ENCODE assay signal across 10 cellular contexts in the genomic region with DNA sequence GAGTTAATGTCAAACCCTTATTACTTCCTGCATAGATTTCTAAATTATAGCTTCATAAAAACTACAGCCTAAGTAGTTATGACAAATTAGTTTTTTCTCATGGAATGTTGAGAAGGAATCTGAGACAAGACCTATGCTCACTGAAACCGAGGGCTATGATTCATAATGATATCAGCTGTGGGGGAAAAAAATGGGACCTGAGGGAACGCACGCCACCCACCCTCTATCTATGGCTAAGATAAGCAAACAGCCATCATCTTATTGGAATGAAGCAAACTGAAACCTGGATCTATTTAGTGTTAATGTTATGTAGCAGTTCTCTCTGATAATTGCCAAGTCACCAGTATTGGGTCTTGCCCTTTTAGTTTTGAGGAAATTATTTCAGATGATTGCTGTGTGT.
DNase-seq lines count a peak whose midpoint lies in the region; TF ChIP-seq lines count a peak whose summit lies in the region.
"Had no signal": no experiment of that assay in that cellular context is flagged by ENCODE, and none has a peak within 500 bp of the region (broad histone marks: within the 10 kb centered on the region; RNA-seq: fewer than 3 reads in every experiment).

No MANE protein-coding gene starts in this region.

- no peak overlapping the region for H3K4me2 ChIP-seq in mesendoderm (ENCODE audit: low read length)

- no peak overlapping the region for H2BK15ac ChIP-seq in mesendoderm (replicated peaks; ENCODE audit: low read depth)

- H2BK120ac ChIP-seq in mesendoderm (ENCODE audit: low read depth, low read length) = no peak overlapping the region

- no peak overlapping the region for H3K56ac ChIP-seq in mesendoderm (ENCODE audit: low read length)

- POLR2A ChIA-PET in BJ (lab: Charles Lee) = no interaction called here

- H3K4ac ChIP-seq in mesendoderm (ENCODE audit: low read depth, low read length) = no peak overlapping the region

- no peak overlapping the region for H4K8ac ChIP-seq in mesendoderm (ENCODE audit: low read depth, low read length)

- no peak overlapping the region for H2BK5ac ChIP-seq in mesendoderm (ENCODE audit: low read length)

- peak; percentile 72 for DNase-seq in BJ (ENCODE audit: low read depth)
- DNase-seq in LoVo (ENCODE audit: low spot score) = peak; percentile 1
- DNase-seq in brain microvascular endothelial cell = peak; percentile 94
- peak; percentile 56 for DNase-seq in mesendoderm
- DNase-seq in SIG-M5 treated with dmso at 0.1 percent for 504 hours (lab: John Stamatoyannopoulos, UW; ENCODE audit: unreplicated experiment) = no peak
- no peak for DNase-seq in BE2C
- no peak for DNase-seq in transverse colon
- no peak for DNase-seq in OCI-M2 (lab: John Stamatoyannopoulos, UW; ENCODE audit: unreplicated experiment)
- DNase-seq: immature natural killer cell, stomach had no signal

- no peak overlapping the region for H3K9ac ChIP-seq in mesendoderm (ENCODE audit: low read length)

- intact Hi-C loops in transverse colon (cut with DNase I; ENCODE audit: low total_unique reads) = no loop called here

- H4K5ac ChIP-seq in mesendoderm (ENCODE audit: low read length) = no peak overlapping the region

- no peak for TF ChIP-seq CTCF in BJ (IDR thresholded peaks at IDR 0.05; ENCODE audit: insufficient read depth, low read depth, low read length)
- TF ChIP-seq CTCF in brain microvascular endothelial cell (IDR thresholded peaks at IDR 0.05; ENCODE audit: low read depth, low read length, missing control alignments) = no peak
- no peak for TF ChIP-seq CTCF in BE2C (IDR thresholded peaks at IDR 0.05; ENCODE audit: low read depth, low read length)
- TF ChIP-seq CTCF in transverse colon (IDR thresholded peaks at IDR 0.05) = no peak

- H3K18ac ChIP-seq in mesendoderm (ENCODE audit: low read length) = no peak overlapping the region

- CTCF ChIA-PET in BJ (lab: Yijun Ruan, JAX) = no interaction called here

- in situ Hi-C loops in brain microvascular endothelial cell (cut with HindIII; ENCODE audit: low pct_ligation_motif_present, low sequenced_read_pairs) = no loop called here
- in situ Hi-C loops in transverse colon (cut with MboI; ENCODE audit: low pct_ligation_motif_present in 1 of 4, low pct_unique_long_range_greater_than_20kb in 1 of 4, low sequenced_read_pairs in 3 of 4) = no loop called here

- H3K4me1 ChIP-seq in mesendoderm (ENCODE audit: control insufficient read depth, low read depth, low read length) (peaks cover 8% of the 10 kb centered on the region), BE2C (no peaks in the 10 kb centered on the region), transverse colon (no peaks in the 10 kb centered on the region)
- H3K4me1 ChIP-seq: stomach had no signal

- H3K27me3 ChIP-seq in BJ (ENCODE audit: control insufficient read depth, insufficient read depth, low read length) (no peaks in the 10 kb centered on the region), brain microvascular endothelial cell (replicated peaks) (no peaks in the 10 kb centered on the region), mesendoderm (ENCODE audit: insufficient read depth, low read length, poor library complexity) (no peaks in the 10 kb centered on the region), BE2C (no peaks in the 10 kb centered on the region), transverse colon (no peaks in the 10 kb centered on the region)
- H3K27me3 ChIP-seq: stomach had no signal

- peak overlapping the region; percentile 81 for H3K27ac ChIP-seq in brain microvascular endothelial cell
- no peak overlapping the region for H3K27ac ChIP-seq in mesendoderm (ENCODE audit: low read depth, low read length)
- no peak overlapping the region for H3K27ac ChIP-seq in transverse colon
- H3K27ac ChIP-seq: stomach had no signal

- H3K79me1 ChIP-seq in mesendoderm (ENCODE audit: low read length) = no peaks in the 10 kb centered on the region

- H3K23ac ChIP-seq in mesendoderm (ENCODE audit: low read length) = no peak overlapping the region

- H2AK5ac ChIP-seq in mesendoderm (ENCODE audit: low read length) = no peak overlapping the region

- TF ChIP-seq EP300 in transverse colon (IDR thresholded peaks at IDR 0.05; ENCODE audit: low read depth) = no peak

- no peaks in the 10 kb centered on the region for H3K79me2 ChIP-seq in mesendoderm (ENCODE audit: control insufficient read depth, insufficient read depth, low read length)

- H3K36me3 ChIP-seq in BJ (ENCODE audit: control insufficient read depth, insufficient read depth, low read length) (no peaks in the 10 kb centered on the region), brain microvascular endothelial cell (replicated peaks) (no peaks in the 10 kb centered on the region), mesendoderm (ENCODE audit: control insufficient read depth, insufficient read depth, low read length) (no peaks in the 10 kb centered on the region), BE2C (no peaks in the 10 kb centered on the region), transverse colon (no peaks in the 10 kb centered on the region)
- H3K36me3 ChIP-seq: stomach had no signal

- H3K9me3 ChIP-seq in BE2C = no peaks in the 10 kb centered on the region
- no peaks in the 10 kb centered on the region for H3K9me3 ChIP-seq in transverse colon
- H3K9me3 ChIP-seq: stomach had no signal

- no peak overlapping the region for H3K4me3 ChIP-seq in BJ (ENCODE audit: low read depth, low read length)
- no peak overlapping the region for H3K4me3 ChIP-seq in brain microvascular endothelial cell (ENCODE audit: low read depth, low read length)
- no peak overlapping the region for H3K4me3 ChIP-seq in mesendoderm (ENCODE audit: low read length)
- H3K4me3 ChIP-seq in BE2C (ENCODE audit: low read depth, low read length) = no peak overlapping the region
- no peak overlapping the region for H3K4me3 ChIP-seq in transverse colon
- H3K4me3 ChIP-seq: stomach had no signal

- TF ChIP-seq POLR2A in transverse colon (IDR thresholded peaks at IDR 0.05) = no peak

- no CpG with 5 or more reads among the region's 3 CpGs for WGBS in mesendoderm (ENCODE audit: extremely low coverage, insufficient coverage, low lambda C conversion rate)
- WGBS in transverse colon (ENCODE audit: low coverage in 1 of 2), 2 donors = 34 to 64% methylated on average over 3 of the region's 3 CpGs

Comparison
In these comparisons a context has a peak if more than half of its experiments do, and no peak if none do; other contexts are left out.
1. DNase-seq: peak in BJ (single experiment), LoVo (single experiment), brain microvascular endothelial cell (single experiment) and mesendoderm (single experiment); none in SIG-M5 treated with dmso at 0.1 percent for 504 hours (single experiment), BE2C (single experiment), transverse colon (single experiment) and OCI-M2 (single experiment).